In the genomic region with DNA sequence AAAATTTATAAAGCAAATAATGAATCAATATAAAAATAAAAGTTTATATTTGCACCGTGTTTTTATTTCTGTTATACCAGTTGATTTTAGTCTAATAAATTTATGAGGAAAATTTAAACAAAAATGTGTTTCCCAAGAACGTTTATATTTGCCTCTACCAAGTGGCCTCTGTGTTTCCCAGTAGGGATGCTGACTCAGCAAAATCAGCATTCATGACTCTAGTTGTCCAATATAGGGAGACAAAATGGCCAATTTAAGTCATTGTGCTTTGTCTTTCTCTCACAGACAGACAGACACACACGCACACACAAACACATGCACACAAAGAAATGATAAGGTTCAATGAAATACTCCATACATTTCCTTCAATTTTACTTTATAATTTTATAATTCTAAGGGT, we compare ENCODE assay signal across 26 cellular contexts.
A peak's percentile ranks its signal among the peaks of the same experiment; 100 is the strongest.
DNase-seq lines count a peak whose midpoint lies in the region; ATAC-seq, FAIRE-seq and TF ChIP-seq lines count a peak whose summit lies in the region.
"Had no signal": no experiment of that assay in that cellular context is flagged by ENCODE, and none has a peak within 500 bp of the region (broad histone marks: within the 10 kb centered on the region; RNA-seq: fewer than 3 reads in every experiment).

No MANE protein-coding gene starts in this region.

- DNase-seq in A549 (ENCODE audit: low read depth in 1 of 2, low spot score in 1 of 2): no peak
- peak; percentile 6 for DNase-seq in Calu3
- peak; percentile 25 for DNase-seq in SK-MEL-5 (ENCODE audit: low read depth, low spot score)
- peak; percentile 10 for DNase-seq in midbrain (lab: John Stamatoyannopoulos, UW)
- DNase-seq in NCI-H510A treated with DMSO at 0.1 percent for 48 hours (lab: John Stamatoyannopoulos, UW): no peak
- DNase-seq in GM12891 (ENCODE audit: insufficient read length, low spot score): no peak
- DNase-seq: CD4-positive, alpha-beta T cell; COR-L47; DMS 273 treated with DMSO at 0.1 percent for 48 hours; GM23248; HCEC 1CT; Kasumi-1; MG63; NCI-H1048; NCI-H1417 treated with DMSO at 0.1 percent for 48 hours; NCI-H187; NCI-H510A; NCI-H82; PC-3; Right ventricle myocardium superior; SW 1271; T-helper 17 cell had no signal

- WGBS in A549 (ENCODE audit: missing lambda C conversion rate): 9% methylated on average over 3 of the region's 3 CpGs

- no peaks in the 10 kb centered on the region for H3K4me1 Mint-ChIP-seq in Calu3 (ENCODE audit: low read depth, unreplicated experiment)
- H3K4me1 Mint-ChIP-seq: T-helper 17 cell had no signal

- H3K9me3 ChIP-seq in A549: no peaks in the 10 kb centered on the region
- H3K9me3 ChIP-seq: BLaER1, MG63 had no signal

- no TSS peak for BruUV-seq in Calu3 (replicated peaks; lab: Mats Ljungman, UMichigan)

- in situ Hi-C loops in SK-MEL-5 (cut with HindIII; ENCODE audit: low pct_unique_long_range_greater_than_20kb, low sequenced_read_pairs): no loop called here

- TF ChIP-seq RAD21 in A549 (conservative IDR thresholded peaks at IDR 0.05 in 1 of 2, IDR thresholded peaks at IDR 0.05 in 1 of 2): no peak

- no peak for TF ChIP-seq EP300 in A549 (IDR thresholded peaks at IDR 0.05)

- intact Hi-C loops in Calu3 (cut with micrococcal nuclease; ENCODE audit: unreplicated experiment): no loop called here

- no peak for TF ChIP-seq POLR2A in A549 (IDR thresholded peaks at IDR 0.05; ENCODE audit: low read length)
- no peak for TF ChIP-seq POLR2A in GM12891 (IDR thresholded peaks at IDR 0.05; ENCODE audit: low read depth, low read length)

- H3K4me2 ChIP-seq in A549: no peak overlapping the region
- H3K4me2 ChIP-seq: BLaER1 had no signal

- H3K9me3 Mint-ChIP-seq in Calu3 (ENCODE audit: low read depth, unreplicated experiment): no peaks in the 10 kb centered on the region
- H3K9me3 Mint-ChIP-seq: CD4-positive, alpha-beta T cell had no signal

- ATAC-seq in A549: no peak
- no peak for ATAC-seq in HG02588 (IDR thresholded peaks at IDR 0.05; ENCODE audit: unreplicated experiment)
- ATAC-seq: PC-3, T-helper 17 cell had no signal

- CTCF ChIA-PET in A549 (lab: Yijun Ruan, JAX) (no interaction called here), Calu3 (lab: Charles Lee) (no interaction called here)

- no peaks in the 10 kb centered on the region for H3K27me3 Mint-ChIP-seq in Calu3 (ENCODE audit: unreplicated experiment)
- H3K27me3 Mint-ChIP-seq: CD4-positive, alpha-beta T cell; T-helper 17 cell had no signal

- H3K27ac ChIP-seq in A549: no peak overlapping the region
- H3K27ac ChIP-seq: BLaER1, GM23248, SK-N-MC had no signal

- TF ChIP-seq CTCF in A549 (IDR thresholded peaks at IDR 0.05) (no peak), Calu3 (IDR thresholded peaks at IDR 0.05; ENCODE audit: unreplicated experiment) (no peak)

- H3K27ac Mint-ChIP-seq in Calu3 (ENCODE audit: unreplicated experiment): no peak overlapping the region
- H3K27ac Mint-ChIP-seq: CD4-positive, alpha-beta T cell; T-helper 17 cell had no signal

- no peaks in the 10 kb centered on the region for H3K36me3 Mint-ChIP-seq in Calu3 (ENCODE audit: insufficient read depth, unreplicated experiment)

- no peak overlapping the region for H3K4me3 Mint-ChIP-seq in Calu3 (ENCODE audit: low read depth, unreplicated experiment)
- H3K4me3 Mint-ChIP-seq: CD4-positive, alpha-beta T cell; T-helper 17 cell had no signal

- POLR2A ChIA-PET in A549 (lab: Yijun Ruan, JAX): no interaction called here

- no peak for FAIRE-seq in A549 (lab: Jason Lieb, UNC)
- FAIRE-seq in GM12891 (lab: Jason Lieb, UNC): no peak
- FAIRE-seq: GM12892 had no signal

- no peaks in the 10 kb centered on the region for H3K4me1 ChIP-seq in A549
- H3K4me1 ChIP-seq: BLaER1 had no signal

- no peak overlapping the region for H3K4me3 ChIP-seq in A549
- H3K4me3 ChIP-seq: BLaER1, GM23248, MG63, SK-N-MC had no signal

TF ChIP-seq in A549, 52 proteins besides CTCF, POLR2A, EP300 and RAD21:
- TF ChIP-seq MAFK (IDR thresholded peaks at IDR 0.05; ENCODE audit: partially characterized antibody) (peak; percentile 97), RARB (CRISPR knock-in tag; IDR thresholded peaks at IDR 0.05) (no peak), FOSB (CRISPR knock-in tag; IDR thresholded peaks at IDR 0.05) (no peak), CBX8 (IDR thresholded peaks at IDR 0.05) (no peak)
- TF ChIP-seq, protein P1, sequence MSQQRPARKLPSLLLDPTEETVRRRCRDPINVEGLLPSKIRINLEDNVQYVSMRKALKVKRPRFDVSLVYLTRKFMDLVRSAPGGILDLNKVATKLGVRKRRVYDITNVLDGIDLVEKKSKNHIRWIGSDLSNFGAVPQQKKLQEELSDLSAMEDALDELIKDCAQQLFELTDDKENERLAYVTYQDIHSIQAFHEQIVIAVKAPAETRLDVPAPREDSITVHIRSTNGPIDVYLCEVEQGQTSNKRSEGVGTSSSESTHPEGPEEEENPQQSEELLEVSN (IDR thresholded peaks at IDR 0.05; ENCODE audit: borderline replicate concordance, low read depth): no peak

TF ChIP-seq in GM12891, 5 proteins besides CTCF, POLR2A, EP300 and RAD21:
- TF ChIP-seq SPI1 (IDR thresholded peaks at IDR 0.05; ENCODE audit: low read depth, low read length): no peak
- no peak for TF ChIP-seq PAX5 (IDR thresholded peaks at IDR 0.05; ENCODE audit: insufficient read depth, low read length, severe bottlenecking)
- TF ChIP-seq POU2F2 (IDR thresholded peaks at IDR 0.05; ENCODE audit: low read depth, low read length): no peak

Comparison
In these comparisons a context has a peak if more than half of its experiments do, and no peak if none do; other contexts are left out.
1. DNase-seq: peak in Calu3 (single experiment), SK-MEL-5 (single experiment) and midbrain (single experiment); none in A549 (0 of 2), NCI-H510A treated with DMSO at 0.1 percent for 48 hours (single experiment) and GM12891 (single experiment).